ENCODE assay signal across 8 cellular contexts in genomic region chr11:449889-450808, GRCh38. TPM values are rescaled to one million over a fixed set of nuclear protein-coding genes. Genes with fewer than 3 reads are reported as not detected.
DNase-seq lines count a peak whose midpoint lies in the region; ATAC-seq, FAIRE-seq and TF ChIP-seq lines count a peak whose summit lies in the region.

Gene PTDSS2 (plus strand): TSS chr11:450279. CDS start chr11:450456, 177 bp downstream.

- ATAC-seq in HG02870 (IDR thresholded peaks at IDR 0.05; ENCODE audit: unreplicated experiment): peak; percentile 68
- peak; percentile 90 for ATAC-seq in left ventricle myocardium superior
- peak; percentile 91 to 93 (median 91) for ATAC-seq in psoas muscle

- intact Hi-C loops in T-helper 1 cell treated with Interleukin-12 subunit alpha and Interleukin-12 subunit beta and Interleukin-4 antibody, amounts not matched to agents 30 ng/mL and 1 ng/mL, for 36 hours (cut with micrococcal nuclease): loop anchor here (1.0 to 5.0 kb wide), 7 partner anchors 93 to 357 kb away; partner anchors contain the start of genes BET1L, DEAF1, PIDD1 and RIC8A
- intact Hi-C loops in left ventricle myocardium superior (cut with micrococcal nuclease): no loop called here
- intact Hi-C loops in psoas muscle (cut with DNase I): loop anchor here in 1 of 2 donors (5.0 kb wide), 3 partner anchors 52 to 243 kb away; partner anchors contain the start of genes BET1L, PSMD13, RIC8A and SIRT3

- H3K9me3 ChIP-seq in psoas muscle: no peaks in the 10 kb centered on the region

- TF ChIP-seq CTCF in GM13976 (IDR thresholded peaks at IDR 0.05; ENCODE audit: borderline replicate concordance, control extremely low read depth, extremely low read depth, insufficient read depth, missing control alignments) (no peak), psoas muscle (IDR thresholded peaks at IDR 0.05) (no peak)

- H3K4me3 ChIP-seq in psoas muscle: peak within 1 kb of the TSS; percentile 94

- no peaks in the 10 kb centered on the region for H3K27me3 ChIP-seq in psoas muscle (ENCODE audit: insufficient read depth in 3 of 3, low read length in 2 of 3)

- in situ Hi-C loops in GM13976 (cut with MboI; ENCODE audit: low sequenced_read_pairs, unreplicated experiment): no loop called here

- peak; percentile 89 for FAIRE-seq in urothelium cell line (lab: Jason Lieb, UNC)

- DNase-seq in GM13976 (ENCODE audit: low spot score) (peak; percentile 96), NCI-H146 treated with DMSO at 0.1 percent for 48 hours (lab: John Stamatoyannopoulos, UW; ENCODE audit: unreplicated experiment) (peak; percentile 91), amniotic epithelial cell (ENCODE audit: low read depth) (peak; percentile 95), left ventricle myocardium superior (peak; percentile 97), psoas muscle (peak; percentile 96 to 98), urothelium cell line (ENCODE audit: low spot score) (peak; percentile 90)

- peak within 1 kb of the TSS; percentile 96 for H3K27ac ChIP-seq in psoas muscle

- WGBS in psoas muscle, 3 donors: 0 to 1% (median 1%) methylated on average over 59 to 108 of the region's 108 CpGs

- peaks cover 27% of the 10 kb centered on the region for H3K4me1 ChIP-seq in psoas muscle

- peaks cover 0 to 27% of the 10 kb centered on the region in 2 donors for H3K36me3 ChIP-seq in psoas muscle (ENCODE audit: insufficient read depth in 1 of 2, low read depth in 1 of 2)

RNA-seq across cellular contexts. Expression of gene PTDSS2, which starts in this region (rescaled TPM):
- 24.9 and 30.8 TPM in 2 replicates for total RNA-seq in T-helper 1 cell treated with Interleukin-12 subunit alpha and Interleukin-12 subunit beta and Interleukin-4 antibody, amounts not matched to agents 30 ng/mL and 1 ng/mL, for 36 hours
- 31.8 TPM for total RNA-seq in left ventricle myocardium superior
- total RNA-seq in psoas muscle: 10 to 100 TPM; 15.8 to 21.1 (median 20.3) TPM
- 10 to 100 TPM; 11.8 to 26.0 (median 15.4) TPM for polyA plus RNA-seq in psoas muscle

Comparison
In these comparisons a context has a peak if more than half of its experiments do, and no peak if none do; other contexts are left out.
1. Peak in every context shown above with its lines: DNase-seq, ATAC-seq, H3K4me3 ChIP-seq and H3K27ac ChIP-seq.